Comparison of ENCODE assay signal across 9 cellular contexts in the genomic region with DNA sequence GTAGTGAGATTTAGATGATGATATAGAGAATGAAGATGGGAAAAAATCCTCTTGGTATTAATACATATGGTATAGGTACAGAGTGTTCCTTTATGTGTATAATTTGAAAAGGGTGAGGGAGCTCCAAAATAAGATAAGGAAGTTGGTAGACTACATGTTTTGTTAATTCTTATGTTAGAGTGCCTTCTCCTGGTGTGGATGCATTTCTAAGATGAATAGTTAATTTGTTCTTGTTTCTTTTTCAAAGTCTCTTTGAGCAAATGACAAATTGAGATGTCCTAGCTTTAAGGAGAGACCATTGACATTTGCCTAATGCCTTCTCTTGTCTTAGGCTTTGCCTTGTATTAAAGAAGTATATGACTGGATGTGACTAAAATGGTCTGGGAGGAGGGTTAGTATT. TPM values are rescaled to one million over a fixed set of nuclear protein-coding genes. Genes with fewer than 3 reads are reported as not detected.
A peak's percentile ranks its signal among the peaks of the same experiment; 100 is the strongest.
DNase-seq lines count a peak whose midpoint lies in the region; ATAC-seq, FAIRE-seq and TF ChIP-seq lines count a peak whose summit lies in the region.
"Had no signal": no experiment of that assay in that cellular context is flagged by ENCODE, and none has a peak within 500 bp of the region (broad histone marks: within the 10 kb centered on the region; RNA-seq: fewer than 3 reads in every experiment).

No MANE protein-coding gene starts in this region.

- no peak for TF ChIP-seq CTCF in kidney (IDR thresholded peaks at IDR 0.05; ENCODE audit: borderline replicate concordance, extremely low read depth, insufficient read depth)

- H3K4me1 ChIP-seq in GM23248 (ENCODE audit: insufficient read depth): peaks cover 61% of the 10 kb centered on the region
- peaks cover 6 to 15% of the 10 kb centered on the region in 2 donors for H3K4me1 ChIP-seq in kidney (ENCODE audit: control insufficient read depth in 1 of 2, insufficient read depth in 1 of 2, low read depth in 1 of 2, low read length in 2 of 2)

- peaks cover 14% of the 10 kb centered on the region for H3K36me3 Mint-ChIP-seq in activated CD8-positive, alpha-beta T cell treated with anti-CD3 and anti-CD28 coated beads, Interleukin-2, amount 10 ng/mL, durations not matched to agents 7 days and 5 days (ENCODE audit: low read depth)

- H3K4me2 ChIP-seq in GM23248 (ENCODE audit: unreplicated experiment): peak overlapping the region; percentile 87

- H3K9ac ChIP-seq in GM23248 (peak overlapping the region; percentile 50; the same call in 1 of the 2 replicates), kidney (ENCODE audit: low read length in 2 of 2) (no peak overlapping the region)

- H3K9me3 ChIP-seq in GM23248 (ENCODE audit: low read depth): no peaks in the 10 kb centered on the region
- no peaks in the 10 kb centered on the region for H3K9me3 ChIP-seq in kidney (ENCODE audit: control insufficient read depth in 1 of 2, low read length in 2 of 2)
- H3K9me3 ChIP-seq: testis had no signal

- FAIRE-seq in kidney (lab: Jason Lieb, UNC): peak; percentile 3

- intact Hi-C loops in kidney (cut with DNase I): no loop called here

- H3F3A ChIP-seq in GM23248 (ENCODE audit: insufficient read depth): peaks cover 14% of the 10 kb centered on the region

- in situ Hi-C loops in GM23248 (cut with MboI): no loop called here

- H3K9me3 Mint-ChIP-seq in activated CD8-positive, alpha-beta T cell treated with anti-CD3 and anti-CD28 coated beads, Interleukin-2, amount 10 ng/mL, durations not matched to agents 7 days and 5 days (ENCODE audit: insufficient read depth): no peaks in the 10 kb centered on the region

- CTCF ChIA-PET in activated CD8-positive, alpha-beta T cell treated with anti-CD3 and anti-CD28 coated beads, Interleukin-2, amount 10 ng/mL, durations not matched to agents 7 days and 5 days (lab: Charles Lee): interaction anchor here (0.7 to 6.9 kb wide), 33 partner anchors 9 to 243 kb away, joined by 3 to 111 read pairs (median 7); a partner anchor contains a TSS

- H3K27ac Mint-ChIP-seq in activated CD8-positive, alpha-beta T cell treated with anti-CD3 and anti-CD28 coated beads, Interleukin-2, amount 10 ng/mL, durations not matched to agents 7 days and 5 days: peak overlapping the region; percentile 6

- H3K27ac ChIP-seq in GM23248 (peak overlapping the region; percentile 64), kidney (ENCODE audit: low read depth in 2 of 2, low read length in 2 of 2) (no peak overlapping the region)

- POLR2A ChIA-PET in activated CD8-positive, alpha-beta T cell treated with anti-CD3 and anti-CD28 coated beads, Interleukin-2, amount 10 ng/mL, durations not matched to agents 7 days and 5 days (lab: Charles Lee): interaction anchor here (0.7 to 0.9 kb wide), 2 partner anchors 12 to 79 kb away, joined by 4 to 5 read pairs; no protein-coding TSS in a partner anchor

- DNase-seq in AG08395 (ENCODE audit: low spot score) (peak; percentile 14), GM23248 (peak; percentile 28), kidney (no peak)
- no peak for DNase-seq in activated CD8-positive, alpha-beta T cell treated with anti-CD3 and anti-CD28 coated beads, Interleukin-2, amount 10 ng/mL, durations not matched to agents 7 days and 5 days
- DNase-seq: testis had no signal

- H3K4me3 ChIP-seq in GM23248: no peak overlapping the region
- no peak overlapping the region for H3K4me3 ChIP-seq in kidney (ENCODE audit: low read length in 2 of 2)
- H3K4me3 ChIP-seq: testis had no signal

- peaks cover 100% of the 10 kb centered on the region for H3K79me2 ChIP-seq in GM23248 (ENCODE audit: insufficient read depth)

- no peaks in the 10 kb centered on the region for H4K20me1 ChIP-seq in GM23248 (ENCODE audit: insufficient read depth)

- ATAC-seq in activated CD8-positive, alpha-beta T cell treated with anti-CD3 and anti-CD28 coated beads, Interleukin-2, amount 10 ng/mL, durations not matched to agents 7 days and 5 days: no peak
- ATAC-seq in HG02852 (IDR thresholded peaks at IDR 0.05; ENCODE audit: unreplicated experiment): no peak
- no peak for ATAC-seq in HG03045 (IDR thresholded peaks at IDR 0.05; ENCODE audit: unreplicated experiment)
- no peak for ATAC-seq in GM19463 (IDR thresholded peaks at IDR 0.05; ENCODE audit: unreplicated experiment)
- no peak for ATAC-seq in HG03432 (IDR thresholded peaks at IDR 0.05; ENCODE audit: unreplicated experiment)

- no peak overlapping the region for H2AFZ ChIP-seq in GM23248

- H3K9me2 ChIP-seq in GM23248 (ENCODE audit: insufficient read depth): no peaks in the 10 kb centered on the region

- H3K27me3 Mint-ChIP-seq in activated CD8-positive, alpha-beta T cell treated with anti-CD3 and anti-CD28 coated beads, Interleukin-2, amount 10 ng/mL, durations not matched to agents 7 days and 5 days (ENCODE audit: low read depth): no peaks in the 10 kb centered on the region

- H3K4me1 Mint-ChIP-seq in activated CD8-positive, alpha-beta T cell treated with anti-CD3 and anti-CD28 coated beads, Interleukin-2, amount 10 ng/mL, durations not matched to agents 7 days and 5 days (ENCODE audit: low read depth): peaks cover 57% of the 10 kb centered on the region

- H3K4me3 Mint-ChIP-seq in activated CD8-positive, alpha-beta T cell treated with anti-CD3 and anti-CD28 coated beads, Interleukin-2, amount 10 ng/mL, durations not matched to agents 7 days and 5 days: no peak overlapping the region

- no peaks in the 10 kb centered on the region for H3K27me3 ChIP-seq in GM23248 (replicated peaks; ENCODE audit: insufficient read depth)
- H3K27me3 ChIP-seq: testis had no signal

- no peaks in the 10 kb centered on the region for H3K36me3 ChIP-seq in GM23248 (ENCODE audit: low read depth)
- H3K36me3 ChIP-seq in kidney (ENCODE audit: control insufficient read depth in 1 of 2, insufficient read depth in 2 of 2, low read length in 2 of 2): no peaks in the 10 kb centered on the region

RNA-seq across cellular contexts. Expression of a gene that starts 34.1 kb away (rescaled TPM):
- total RNA-seq in GM23248 (2014; rRNA removed; shearing (Covaris generic)): 27.7 and 45.0 TPM in 2 replicates
- 22.5 and 26.5 TPM in 2 replicates for polyA plus RNA-seq in GM23248 (2016; fragmentation: Nextera tagmentation; extraction: Ambion mirVana)
- 100 to 1,000 TPM; 112 to 117 TPM for total RNA-seq in activated CD8-positive, alpha-beta T cell treated with anti-CD3 and anti-CD28 coated beads, Interleukin-2, amount 10 ng/mL, durations not matched to agents 7 days and 5 days
- total RNA-seq in kidney: 174 TPM
- polyA plus RNA-seq in kidney (ENCODE audit: insufficient read depth, low read depth, low replicate concordance): 18.8 TPM

Comparison
In these comparisons a context has a peak if more than half of its experiments do, and no peak if none do; other contexts are left out.
1. DNase-seq: peak in AG08395 (single experiment) and GM23248 (single experiment); none in activated CD8-positive, alpha-beta T cell treated with anti-CD3 and anti-CD28 coated beads, Interleukin-2, amount 10 ng/mL, durations not matched to agents 7 days and 5 days (single experiment) and kidney (single experiment).